ENCODE assay signal across 25 cellular contexts in the genomic region with DNA sequence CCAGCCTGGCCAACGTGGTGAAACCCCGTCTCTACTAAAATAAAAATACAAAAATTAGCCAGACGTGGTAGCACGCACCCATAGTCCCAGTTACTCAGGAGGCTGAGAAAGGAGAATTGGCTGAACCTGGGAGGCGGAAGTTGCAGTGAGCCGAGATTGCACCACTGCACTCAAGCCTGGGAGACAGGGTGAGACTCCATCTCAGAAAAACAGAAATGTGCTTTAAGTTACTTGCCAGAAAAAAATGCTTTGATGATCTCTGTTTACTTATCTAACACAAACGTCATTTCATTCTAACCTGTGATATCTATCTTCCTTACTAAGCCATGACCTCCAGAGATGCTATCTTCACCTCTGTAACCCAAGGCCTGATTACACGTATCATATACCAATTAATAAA.
"Had no signal": no experiment of that assay in that cellular context is flagged by ENCODE, and none has a peak within 500 bp of the region (broad histone marks: within the 10 kb centered on the region; RNA-seq: fewer than 3 reads in every experiment).

No MANE protein-coding gene starts in this region.

- H3K9me3 ChIP-seq: colonic mucosa, esophagus squamous epithelium, gastrocnemius medialis, heart right ventricle, left lung, lower lobe of right lung, mucosa of descending colon had no signal

- ATAC-seq: effector memory CD8-positive, alpha-beta T cell; esophagus mucosa; gastrocnemius medialis; heart right ventricle; left cardiac atrium; left lung; left ventricle myocardium superior; lower lobe of right lung; mucosa of descending colon had no signal

- FAIRE-seq: endometrium, islet of Langerhans, keratinocyte had no signal

- H3K36me3 ChIP-seq: colonic mucosa had no signal

- H3K4me3 ChIP-seq: colonic mucosa, esophagus squamous epithelium, gastrocnemius medialis, heart right ventricle, left lung, lower lobe of right lung, mucosa of descending colon had no signal

- DNase-seq: colonic mucosa; cortex of kidney; effector CD8-positive, alpha-beta T cell; effector memory CD8-positive, alpha-beta T cell; endodermal cell; erythroblast; esophagus squamous epithelium; foreskin fibroblast; foreskin melanocyte; gastrocnemius medialis; glutamatergic neuron; head of caudate nucleus; heart right ventricle; hippocampal formation; left cardiac atrium; left lung; left ventricle myocardium superior; lower lobe of right lung; mesenchymal stem cell; mucosa of descending colon had no signal

- H3K27me3 ChIP-seq: colonic mucosa, esophagus squamous epithelium, gastrocnemius medialis, heart right ventricle, left lung had no signal

- H3K4me1 ChIP-seq: colonic mucosa, heart right ventricle, lower lobe of right lung had no signal

- H3K27ac ChIP-seq: colonic mucosa, epithelial cell of prostate, esophagus squamous epithelium, gastrocnemius medialis, heart right ventricle, left lung, lower lobe of right lung had no signal
